11 cellular contexts compared by ENCODE assay signal in the genomic region with DNA sequence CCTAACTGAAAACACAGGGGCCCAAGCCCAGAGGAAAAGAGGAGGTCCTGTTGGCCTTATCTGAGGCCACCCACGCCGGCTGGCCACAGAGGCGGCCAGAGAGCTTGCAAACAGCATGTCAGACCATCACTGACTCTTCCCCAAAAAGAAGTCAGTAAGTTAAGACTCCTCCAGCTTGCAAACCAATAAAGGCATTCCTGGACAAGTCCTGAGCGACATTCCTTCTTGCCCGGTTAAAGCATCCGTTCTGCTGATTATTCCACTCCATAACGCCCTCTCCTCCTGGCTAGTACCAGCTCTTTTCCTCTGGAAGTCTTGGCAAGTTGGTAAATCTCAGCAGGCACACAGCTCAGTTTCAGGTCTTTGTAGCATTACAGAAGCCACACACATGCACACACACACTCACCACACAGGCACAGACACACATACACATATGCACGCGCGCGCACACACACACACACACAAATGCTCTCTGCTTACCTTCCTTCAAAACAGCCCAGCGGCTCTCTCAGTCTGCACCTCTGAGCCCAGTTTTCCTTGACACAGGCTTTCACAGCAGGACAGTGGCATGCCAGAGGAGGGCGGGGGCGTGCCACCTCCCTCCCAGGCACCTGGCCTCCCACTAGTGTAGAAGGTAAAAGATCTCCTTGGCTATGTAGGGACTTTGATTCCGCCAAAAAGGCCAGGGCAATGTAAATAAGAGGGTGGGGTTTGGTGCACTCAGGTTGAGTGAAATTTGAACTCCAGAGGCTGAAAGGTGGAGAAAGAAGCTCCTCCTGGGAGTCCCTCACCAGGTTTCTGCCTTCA.
DNase-seq lines count a peak whose midpoint lies in the region; ATAC-seq and TF ChIP-seq lines count a peak whose summit lies in the region.
"Had no signal": no experiment of that assay in that cellular context is flagged by ENCODE, and none has a peak within 500 bp of the region (broad histone marks: within the 10 kb centered on the region; RNA-seq: fewer than 3 reads in every experiment).

No MANE protein-coding gene starts in this region.

- peak; percentile 55 for DNase-seq in A172 (ENCODE audit: low spot score)
- DNase-seq in NCI-H69 (lab: John Stamatoyannopoulos, UW) = peak; percentile 94
- peak in 2 of 3 donors; percentile 78 for DNase-seq in mucosa of descending colon
- DNase-seq in spleen = no peak
- no peak for DNase-seq in activated CD4-positive, alpha-beta T cell treated with anti-CD3 and anti-CD28 coated beads, Interleukin-2, amount 50 U/mL, for 48 hours
- DNase-seq: activated CD4-positive, alpha-beta T cell treated with anti-CD3 and anti-CD28 coated beads, Interleukin-2, amount 50 U/mL, for 4 hours; NCI-H187 treated with DMSO at 0.1 percent for 48 hours had no signal

- intact Hi-C loops in mucosa of descending colon (cut with DNase I, micrococcal nuclease) (no loop called here), spleen (cut with DNase I; ENCODE audit: low total_unique reads) (no loop called here)

- TF ChIP-seq CTCF in mucosa of descending colon (IDR thresholded peaks at IDR 0.05) (no peak), spleen (IDR thresholded peaks at IDR 0.05 in 8 of 11, conservative IDR thresholded peaks at IDR 0.05 in 3 of 11) (no peak)

- 34 to 43% methylated on average over 15 of the region's 15 CpGs for WGBS in esophagus, 2 donors
- 75 to 93% (median 90%) methylated on average over 13 to 15 of the region's 15 CpGs for WGBS in spleen, 5 donors

- H3K27ac ChIP-seq in esophagus (ENCODE audit: low read depth in 2 of 2, low read length in 1 of 2) = peak overlapping the region; percentile 56 to 76
- peak overlapping the region in 3 of 8 donors; percentile 24 to 40 (median 33) for H3K27ac ChIP-seq in spleen

- H3K9me3 ChIP-seq in esophagus (ENCODE audit: control insufficient read depth in 2 of 2, insufficient read depth in 1 of 2, low read depth in 1 of 2, low read length in 1 of 2) = no peaks in the 10 kb centered on the region
- H3K9me3 ChIP-seq in mucosa of descending colon = no peaks in the 10 kb centered on the region
- no peaks in the 10 kb centered on the region for H3K9me3 ChIP-seq in spleen
- H3K9me3 ChIP-seq: BE2C had no signal

- peak overlapping the region in 1 of 2 donors; percentile 13 for H3K4me3 ChIP-seq in esophagus (ENCODE audit: low read depth in 1 of 2, low read length in 2 of 2)
- no peak overlapping the region for H3K4me3 ChIP-seq in mucosa of descending colon
- H3K4me3 ChIP-seq in spleen = no peak overlapping the region

- H3K4me1 ChIP-seq in esophagus (ENCODE audit: control insufficient read depth in 2 of 2, insufficient read depth in 2 of 2, low read length in 1 of 2) (peaks cover 4 to 8% of the 10 kb centered on the region in 2 donors), mucosa of descending colon (ENCODE audit: low read depth) (peaks cover 41% of the 10 kb centered on the region), spleen (peaks cover 0 to 46% (median 10%) of the 10 kb centered on the region in 6 donors)
- H3K4me1 ChIP-seq: BE2C had no signal

- H3K27me3 ChIP-seq in esophagus (ENCODE audit: control insufficient read depth in 1 of 2, insufficient read depth in 2 of 2, low read length in 2 of 2) (no peaks in the 10 kb centered on the region), spleen (replicated peaks in 1 of 7) (no peaks in the 10 kb centered on the region)

- ATAC-seq in mucosa of descending colon (peak; percentile 77), HG03196 (IDR thresholded peaks at IDR 0.05; ENCODE audit: unreplicated experiment) (no peak), GM19324 (IDR thresholded peaks at IDR 0.05; ENCODE audit: low FRiP score, unreplicated experiment) (no peak)

- no peaks in the 10 kb centered on the region for H3K36me3 ChIP-seq in esophagus (ENCODE audit: control insufficient read depth in 2 of 2, insufficient read depth in 2 of 2, low read length in 1 of 2)
- no peaks in the 10 kb centered on the region for H3K36me3 ChIP-seq in mucosa of descending colon (ENCODE audit: low read depth)
- H3K36me3 ChIP-seq in spleen = peaks cover 0 to 93% (median 8%) of the 10 kb centered on the region in 6 donors
- H3K36me3 ChIP-seq: BE2C had no signal

- no peak for TF ChIP-seq POLR2A in spleen (IDR thresholded peaks at IDR 0.05)

Comparison
In these comparisons a context has a peak if more than half of its experiments do, and no peak if none do; other contexts are left out.
1. DNase-seq: peak in A172 (single experiment), NCI-H69 (single experiment) and mucosa of descending colon (2 of 3); none in spleen (single experiment) and activated CD4-positive, alpha-beta T cell treated with anti-CD3 and anti-CD28 coated beads, Interleukin-2, amount 50 U/mL, for 48 hours (0 of 2).